1 cellular context compared by ENCODE assay signal in the genomic region with DNA sequence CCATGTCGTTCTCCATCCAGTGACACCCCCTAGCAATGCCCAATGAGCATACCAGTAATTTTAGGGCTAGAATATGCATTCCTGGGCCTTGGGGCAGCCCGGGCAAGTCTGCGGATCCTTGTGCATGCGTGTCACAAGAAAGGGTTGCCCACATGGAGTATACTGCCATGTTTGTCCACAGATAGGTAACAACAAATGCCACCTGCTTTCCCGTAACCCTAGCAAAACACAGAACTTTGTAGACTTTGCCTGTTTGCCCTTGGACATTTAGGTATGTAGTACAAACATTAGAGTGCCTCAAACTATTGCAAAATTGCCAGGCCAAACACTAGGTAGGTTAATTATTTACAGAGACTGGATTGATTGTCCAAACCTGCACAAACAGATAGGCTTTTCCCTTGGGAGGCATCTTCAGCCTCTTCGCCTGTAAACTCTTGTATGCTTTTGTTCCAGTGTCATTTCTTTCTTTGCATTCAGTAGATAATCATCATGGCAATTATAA.
TF ChIP-seq lines count a peak whose summit lies in the region.

No MANE protein-coding gene starts in this region.

TF ChIP-seq in HepG2, 621 proteins besides CTCF, POLR2A, EP300 and RAD21 (continued from another document and continues in another):
- TF ChIP-seq, protein P1, sequence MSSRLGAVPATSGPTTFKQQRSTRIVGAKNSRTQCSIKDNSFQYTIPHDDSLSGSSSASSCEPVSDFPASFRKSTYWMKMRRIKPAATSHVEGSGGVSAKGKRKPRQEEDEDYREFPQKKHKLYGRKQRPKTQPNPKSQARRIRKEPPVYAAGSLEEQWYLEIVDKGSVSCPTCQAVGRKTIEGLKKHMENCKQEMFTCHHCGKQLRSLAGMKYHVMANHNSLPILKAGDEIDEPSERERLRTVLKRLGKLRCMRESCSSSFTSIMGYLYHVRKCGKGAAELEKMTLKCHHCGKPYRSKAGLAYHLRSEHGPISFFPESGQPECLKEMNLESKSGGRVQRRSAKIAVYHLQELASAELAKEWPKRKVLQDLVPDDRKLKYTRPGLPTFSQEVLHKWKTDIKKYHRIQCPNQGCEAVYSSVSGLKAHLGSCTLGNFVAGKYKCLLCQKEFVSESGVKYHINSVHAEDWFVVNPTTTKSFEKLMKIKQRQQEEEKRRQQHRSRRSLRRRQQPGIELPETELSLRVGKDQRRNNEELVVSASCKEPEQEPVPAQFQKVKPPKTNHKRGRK (CRISPR knock-in tag; IDR thresholded peaks at IDR 0.05), result no peak
- no peak for TF ChIP-seq KDM5A (IDR thresholded peaks at IDR 0.05; ENCODE audit: borderline replicate concordance, low read length)
- TF ChIP-seq ATAD3A (CRISPR knock-in tag; IDR thresholded peaks at IDR 0.05), result no peak
- peak; percentile 94; the same call in 1 of the 2 replicates for TF ChIP-seq ZNF34 (CRISPR knock-in tag; IDR thresholded peaks at IDR 0.05; ENCODE audit: borderline replicate concordance)
- 0 out of 2 replicates have a peak, but pooled peaks have one; percentile 59 for TF ChIP-seq ZNF563 (CRISPR knock-in tag; IDR thresholded peaks at IDR 0.05)
- TF ChIP-seq, protein P2, sequence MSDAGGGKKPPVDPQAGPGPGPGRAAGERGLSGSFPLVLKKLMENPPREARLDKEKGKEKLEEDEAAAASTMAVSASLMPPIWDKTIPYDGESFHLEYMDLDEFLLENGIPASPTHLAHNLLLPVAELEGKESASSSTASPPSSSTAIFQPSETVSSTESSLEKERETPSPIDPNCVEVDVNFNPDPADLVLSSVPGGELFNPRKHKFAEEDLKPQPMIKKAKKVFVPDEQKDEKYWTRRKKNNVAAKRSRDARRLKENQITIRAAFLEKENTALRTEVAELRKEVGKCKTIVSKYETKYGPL (CRISPR knock-in tag; IDR thresholded peaks at IDR 0.05), result 0 out of 2 replicates have a peak, but pooled peaks have one; percentile 65
- peak; percentile 88; the same call in 1 of the 2 replicates for TF ChIP-seq TSC22D2 (CRISPR knock-in tag; IDR thresholded peaks at IDR 0.05; ENCODE audit: borderline replicate concordance)
- no peak for TF ChIP-seq ZNF552 (CRISPR knock-in tag; IDR thresholded peaks at IDR 0.05; ENCODE audit: borderline replicate concordance)
- TF ChIP-seq, protein P3, sequence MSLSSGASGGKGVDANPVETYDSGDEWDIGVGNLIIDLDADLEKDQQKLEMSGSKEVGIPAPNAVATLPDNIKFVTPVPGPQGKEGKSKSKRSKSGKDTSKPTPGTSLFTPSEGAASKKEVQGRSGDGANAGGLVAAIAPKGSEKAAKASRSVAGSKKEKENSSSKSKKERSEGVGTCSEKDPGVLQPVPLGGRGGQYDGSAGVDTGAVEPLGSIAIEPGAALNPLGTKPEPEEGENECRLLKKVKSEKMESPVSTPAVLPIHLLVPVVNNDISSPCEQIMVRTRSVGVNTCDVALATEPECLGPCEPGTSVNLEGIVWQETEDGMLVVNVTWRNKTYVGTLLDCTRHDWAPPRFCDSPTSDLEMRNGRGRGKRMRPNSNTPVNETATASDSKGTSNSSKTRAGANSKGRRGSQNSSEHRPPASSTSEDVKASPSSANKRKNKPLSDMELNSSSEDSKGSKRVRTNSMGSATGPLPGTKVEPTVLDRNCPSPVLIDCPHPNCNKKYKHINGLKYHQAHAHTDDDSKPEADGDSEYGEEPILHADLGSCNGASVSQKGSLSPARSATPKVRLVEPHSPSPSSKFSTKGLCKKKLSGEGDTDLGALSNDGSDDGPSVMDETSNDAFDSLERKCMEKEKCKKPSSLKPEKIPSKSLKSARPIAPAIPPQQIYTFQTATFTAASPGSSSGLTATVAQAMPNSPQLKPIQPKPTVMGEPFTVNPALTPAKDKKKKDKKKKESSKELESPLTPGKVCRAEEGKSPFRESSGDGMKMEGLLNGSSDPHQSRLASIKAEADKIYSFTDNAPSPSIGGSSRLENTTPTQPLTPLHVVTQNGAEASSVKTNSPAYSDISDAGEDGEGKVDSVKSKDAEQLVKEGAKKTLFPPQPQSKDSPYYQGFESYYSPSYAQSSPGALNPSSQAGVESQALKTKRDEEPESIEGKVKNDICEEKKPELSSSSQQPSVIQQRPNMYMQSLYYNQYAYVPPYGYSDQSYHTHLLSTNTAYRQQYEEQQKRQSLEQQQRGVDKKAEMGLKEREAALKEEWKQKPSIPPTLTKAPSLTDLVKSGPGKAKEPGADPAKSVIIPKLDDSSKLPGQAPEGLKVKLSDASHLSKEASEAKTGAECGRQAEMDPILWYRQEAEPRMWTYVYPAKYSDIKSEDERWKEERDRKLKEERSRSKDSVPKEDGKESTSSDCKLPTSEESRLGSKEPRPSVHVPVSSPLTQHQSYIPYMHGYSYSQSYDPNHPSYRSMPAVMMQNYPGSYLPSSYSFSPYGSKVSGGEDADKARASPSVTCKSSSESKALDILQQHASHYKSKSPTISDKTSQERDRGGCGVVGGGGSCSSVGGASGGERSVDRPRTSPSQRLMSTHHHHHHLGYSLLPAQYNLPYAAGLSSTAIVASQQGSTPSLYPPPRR (CRISPR knock-in tag; IDR thresholded peaks at IDR 0.05; ENCODE audit: borderline replicate concordance), result peak; percentile 99
- TF ChIP-seq ZNF768 (CRISPR knock-in tag; IDR thresholded peaks at IDR 0.05), result no peak
- no peak for TF ChIP-seq RBM22 (optimal IDR thresholded peaks at IDR 0.05; ENCODE audit: low read length)
- TF ChIP-seq, protein P4, sequence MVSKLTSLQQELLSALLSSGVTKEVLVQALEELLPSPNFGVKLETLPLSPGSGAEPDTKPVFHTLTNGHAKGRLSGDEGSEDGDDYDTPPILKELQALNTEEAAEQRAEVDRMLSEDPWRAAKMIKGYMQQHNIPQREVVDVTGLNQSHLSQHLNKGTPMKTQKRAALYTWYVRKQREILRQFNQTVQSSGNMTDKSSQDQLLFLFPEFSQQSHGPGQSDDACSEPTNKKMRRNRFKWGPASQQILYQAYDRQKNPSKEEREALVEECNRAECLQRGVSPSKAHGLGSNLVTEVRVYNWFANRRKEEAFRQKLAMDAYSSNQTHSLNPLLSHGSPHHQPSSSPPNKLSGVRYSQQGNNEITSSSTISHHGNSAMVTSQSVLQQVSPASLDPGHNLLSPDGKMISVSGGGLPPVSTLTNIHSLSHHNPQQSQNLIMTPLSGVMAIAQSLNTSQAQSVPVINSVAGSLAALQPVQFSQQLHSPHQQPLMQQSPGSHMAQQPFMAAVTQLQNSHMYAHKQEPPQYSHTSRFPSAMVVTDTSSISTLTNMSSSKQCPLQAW (CRISPR knock-in tag; IDR thresholded peaks at IDR 0.05), result peak; percentile 100
- TF ChIP-seq XBP1 (CRISPR knock-in tag; IDR thresholded peaks at IDR 0.05), result no peak
- peak; percentile 53; the same call in 1 of the 2 replicates for TF ChIP-seq SP5 (CRISPR knock-in tag; IDR thresholded peaks at IDR 0.05; ENCODE audit: borderline replicate concordance, low read depth)
- peak; percentile 97 for TF ChIP-seq DNMT3B (CRISPR knock-in tag; conservative IDR thresholded peaks at IDR 0.05)
- no peak for TF ChIP-seq ZNF891 (CRISPR knock-in tag; IDR thresholded peaks at IDR 0.05)
- peak; percentile 84; the same call in 1 of the 2 replicates for TF ChIP-seq ZNF205 (CRISPR knock-in tag; IDR thresholded peaks at IDR 0.05)
- TF ChIP-seq, protein P5, sequence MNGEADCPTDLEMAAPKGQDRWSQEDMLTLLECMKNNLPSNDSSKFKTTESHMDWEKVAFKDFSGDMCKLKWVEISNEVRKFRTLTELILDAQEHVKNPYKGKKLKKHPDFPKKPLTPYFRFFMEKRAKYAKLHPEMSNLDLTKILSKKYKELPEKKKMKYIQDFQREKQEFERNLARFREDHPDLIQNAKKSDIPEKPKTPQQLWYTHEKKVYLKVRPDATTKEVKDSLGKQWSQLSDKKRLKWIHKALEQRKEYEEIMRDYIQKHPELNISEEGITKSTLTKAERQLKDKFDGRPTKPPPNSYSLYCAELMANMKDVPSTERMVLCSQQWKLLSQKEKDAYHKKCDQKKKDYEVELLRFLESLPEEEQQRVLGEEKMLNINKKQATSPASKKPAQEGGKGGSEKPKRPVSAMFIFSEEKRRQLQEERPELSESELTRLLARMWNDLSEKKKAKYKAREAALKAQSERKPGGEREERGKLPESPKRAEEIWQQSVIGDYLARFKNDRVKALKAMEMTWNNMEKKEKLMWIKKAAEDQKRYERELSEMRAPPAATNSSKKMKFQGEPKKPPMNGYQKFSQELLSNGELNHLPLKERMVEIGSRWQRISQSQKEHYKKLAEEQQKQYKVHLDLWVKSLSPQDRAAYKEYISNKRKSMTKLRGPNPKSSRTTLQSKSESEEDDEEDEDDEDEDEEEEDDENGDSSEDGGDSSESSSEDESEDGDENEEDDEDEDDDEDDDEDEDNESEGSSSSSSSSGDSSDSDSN (CRISPR knock-in tag; IDR thresholded peaks at IDR 0.05), result no peak
- no peak for TF ChIP-seq ZNF260 (CRISPR knock-in tag; IDR thresholded peaks at IDR 0.05; ENCODE audit: borderline replicate concordance, low read depth)
- TF ChIP-seq GFI1 (CRISPR knock-in tag; IDR thresholded peaks at IDR 0.05; ENCODE audit: borderline replicate concordance), result peak; percentile 83
- TF ChIP-seq ZNF670 (CRISPR knock-in tag; IDR thresholded peaks at IDR 0.05; ENCODE audit: borderline replicate concordance), result 0 out of 2 replicates have a peak, but pooled peaks have one; percentile 78
- TF ChIP-seq, protein P6, sequence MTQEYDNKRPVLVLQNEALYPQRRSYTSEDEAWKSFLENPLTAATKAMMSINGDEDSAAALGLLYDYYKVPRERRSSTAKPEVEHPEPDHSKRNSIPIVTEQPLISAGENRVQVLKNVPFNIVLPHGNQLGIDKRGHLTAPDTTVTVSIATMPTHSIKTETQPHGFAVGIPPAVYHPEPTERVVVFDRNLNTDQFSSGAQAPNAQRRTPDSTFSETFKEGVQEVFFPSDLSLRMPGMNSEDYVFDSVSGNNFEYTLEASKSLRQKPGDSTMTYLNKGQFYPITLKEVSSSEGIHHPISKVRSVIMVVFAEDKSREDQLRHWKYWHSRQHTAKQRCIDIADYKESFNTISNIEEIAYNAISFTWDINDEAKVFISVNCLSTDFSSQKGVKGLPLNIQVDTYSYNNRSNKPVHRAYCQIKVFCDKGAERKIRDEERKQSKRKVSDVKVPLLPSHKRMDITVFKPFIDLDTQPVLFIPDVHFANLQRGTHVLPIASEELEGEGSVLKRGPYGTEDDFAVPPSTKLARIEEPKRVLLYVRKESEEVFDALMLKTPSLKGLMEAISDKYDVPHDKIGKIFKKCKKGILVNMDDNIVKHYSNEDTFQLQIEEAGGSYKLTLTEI (CRISPR knock-in tag; conservative IDR thresholded peaks at IDR 0.05), result no peak
- peak; percentile 94 for TF ChIP-seq ZNF614 (CRISPR knock-in tag; IDR thresholded peaks at IDR 0.05; ENCODE audit: borderline replicate concordance)
- no peak for TF ChIP-seq KAT2B (IDR thresholded peaks at IDR 0.05; ENCODE audit: borderline replicate concordance, low read depth, low read length)
- TF ChIP-seq ZNF263 (CRISPR knock-in tag; IDR thresholded peaks at IDR 0.05), result no peak
- TF ChIP-seq, protein P7, sequence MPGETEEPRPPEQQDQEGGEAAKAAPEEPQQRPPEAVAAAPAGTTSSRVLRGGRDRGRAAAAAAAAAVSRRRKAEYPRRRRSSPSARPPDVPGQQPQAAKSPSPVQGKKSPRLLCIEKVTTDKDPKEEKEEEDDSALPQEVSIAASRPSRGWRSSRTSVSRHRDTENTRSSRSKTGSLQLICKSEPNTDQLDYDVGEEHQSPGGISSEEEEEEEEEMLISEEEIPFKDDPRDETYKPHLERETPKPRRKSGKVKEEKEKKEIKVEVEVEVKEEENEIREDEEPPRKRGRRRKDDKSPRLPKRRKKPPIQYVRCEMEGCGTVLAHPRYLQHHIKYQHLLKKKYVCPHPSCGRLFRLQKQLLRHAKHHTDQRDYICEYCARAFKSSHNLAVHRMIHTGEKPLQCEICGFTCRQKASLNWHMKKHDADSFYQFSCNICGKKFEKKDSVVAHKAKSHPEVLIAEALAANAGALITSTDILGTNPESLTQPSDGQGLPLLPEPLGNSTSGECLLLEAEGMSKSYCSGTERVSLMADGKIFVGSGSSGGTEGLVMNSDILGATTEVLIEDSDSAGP (CRISPR knock-in tag; IDR thresholded peaks at IDR 0.05; ENCODE audit: borderline replicate concordance), result no peak
- TF ChIP-seq TOE1 (CRISPR knock-in tag; IDR thresholded peaks at IDR 0.05), result 0 out of 2 replicates have a peak, but pooled peaks have one; percentile 21
- TF ChIP-seq SIX4 (CRISPR knock-in tag; IDR thresholded peaks at IDR 0.05), result peak; percentile 90
- TF ChIP-seq MAFG (CRISPR knock-in tag; IDR thresholded peaks at IDR 0.05), result no peak
- peak; percentile 48; the same call in 1 of the 2 replicates for TF ChIP-seq ZNF101 (CRISPR knock-in tag; IDR thresholded peaks at IDR 0.05; ENCODE audit: borderline replicate concordance, low read depth)
- TF ChIP-seq SOX13 (IDR thresholded peaks at IDR 0.05), result peak; percentile 88
- TF ChIP-seq SOX13 (CRISPR knock-in tag; conservative IDR thresholded peaks at IDR 0.05 in 1 of 2, IDR thresholded peaks at IDR 0.05 in 1 of 2), result peak in 1 of 2 experiments; percentile 97; a peak in 2 of 4 replicates
- no peak for TF ChIP-seq ZNF839 (CRISPR knock-in tag; IDR thresholded peaks at IDR 0.05; ENCODE audit: borderline replicate concordance)
- no peak for TF ChIP-seq ZNF251 (CRISPR knock-in tag; IDR thresholded peaks at IDR 0.05)
- no peak for TF ChIP-seq HMGA1 (CRISPR knock-in tag; conservative IDR thresholded peaks at IDR 0.05)
- TF ChIP-seq ZNF232 (CRISPR knock-in tag; IDR thresholded peaks at IDR 0.05; ENCODE audit: borderline replicate concordance), result peak; percentile 45; the same call in 1 of the 2 replicates
- TF ChIP-seq ZBTB21 (CRISPR knock-in tag; IDR thresholded peaks at IDR 0.05), result 0 out of 2 replicates have a peak, but pooled peaks have one; percentile 15
- TF ChIP-seq, protein P8, sequence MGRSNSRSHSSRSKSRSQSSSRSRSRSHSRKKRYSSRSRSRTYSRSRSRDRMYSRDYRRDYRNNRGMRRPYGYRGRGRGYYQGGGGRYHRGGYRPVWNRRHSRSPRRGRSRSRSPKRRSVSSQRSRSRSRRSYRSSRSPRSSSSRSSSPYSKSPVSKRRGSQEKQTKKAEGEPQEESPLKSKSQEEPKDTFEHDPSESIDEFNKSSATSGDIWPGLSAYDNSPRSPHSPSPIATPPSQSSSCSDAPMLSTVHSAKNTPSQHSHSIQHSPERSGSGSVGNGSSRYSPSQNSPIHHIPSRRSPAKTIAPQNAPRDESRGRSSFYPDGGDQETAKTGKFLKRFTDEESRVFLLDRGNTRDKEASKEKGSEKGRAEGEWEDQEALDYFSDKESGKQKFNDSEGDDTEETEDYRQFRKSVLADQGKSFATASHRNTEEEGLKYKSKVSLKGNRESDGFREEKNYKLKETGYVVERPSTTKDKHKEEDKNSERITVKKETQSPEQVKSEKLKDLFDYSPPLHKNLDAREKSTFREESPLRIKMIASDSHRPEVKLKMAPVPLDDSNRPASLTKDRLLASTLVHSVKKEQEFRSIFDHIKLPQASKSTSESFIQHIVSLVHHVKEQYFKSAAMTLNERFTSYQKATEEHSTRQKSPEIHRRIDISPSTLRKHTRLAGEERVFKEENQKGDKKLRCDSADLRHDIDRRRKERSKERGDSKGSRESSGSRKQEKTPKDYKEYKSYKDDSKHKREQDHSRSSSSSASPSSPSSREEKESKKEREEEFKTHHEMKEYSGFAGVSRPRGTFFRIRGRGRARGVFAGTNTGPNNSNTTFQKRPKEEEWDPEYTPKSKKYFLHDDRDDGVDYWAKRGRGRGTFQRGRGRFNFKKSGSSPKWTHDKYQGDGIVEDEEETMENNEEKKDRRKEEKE (IDR thresholded peaks at IDR 0.05), result no peak
- peak; percentile 90; the same call in 1 of the 2 replicates for TF ChIP-seq ARID2 (CRISPR knock-in tag; IDR thresholded peaks at IDR 0.05; ENCODE audit: borderline replicate concordance)
- TF ChIP-seq CBX5 (CRISPR knock-in tag; IDR thresholded peaks at IDR 0.05; ENCODE audit: borderline replicate concordance), result peak; percentile 88
- TF ChIP-seq, protein P9, sequence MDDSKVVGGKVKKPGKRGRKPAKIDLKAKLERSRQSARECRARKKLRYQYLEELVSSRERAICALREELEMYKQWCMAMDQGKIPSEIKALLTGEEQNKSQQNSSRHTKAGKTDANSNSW (CRISPR knock-in tag; IDR thresholded peaks at IDR 0.05; ENCODE audit: borderline replicate concordance), result no peak; the same call in 1 of the 2 replicates
- TF ChIP-seq TBX3 (IDR thresholded peaks at IDR 0.05; ENCODE audit: borderline replicate concordance), result peak; percentile 98
- TF ChIP-seq AKAP8 (CRISPR knock-in tag; IDR thresholded peaks at IDR 0.05), result peak; percentile 85; the same call in 1 of the 2 replicates
